In the genomic region with DNA sequence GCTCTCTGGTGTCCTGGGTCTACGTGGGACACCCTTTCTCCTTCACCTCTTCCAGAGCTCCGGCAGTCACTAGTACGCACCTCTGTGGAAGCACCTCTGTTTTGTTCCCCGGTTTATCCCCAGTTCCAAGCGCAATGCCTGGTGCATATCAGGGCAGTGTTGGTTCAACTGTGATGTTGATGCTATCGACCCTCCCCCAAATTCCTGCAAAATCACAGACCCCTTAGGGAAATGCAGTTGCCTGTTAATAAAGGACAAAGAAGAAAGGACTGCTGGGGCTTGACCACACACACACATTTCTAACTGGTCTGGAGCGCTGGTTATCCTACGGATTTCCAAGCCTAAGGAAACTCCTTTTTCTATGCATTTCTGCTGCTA, we compare ENCODE assay signal across 1 cellular context.
TF ChIP-seq lines count a peak whose summit lies in the region.

No MANE protein-coding gene starts in this region.

TF ChIP-seq in H1, 55 proteins besides CTCF, POLR2A, EP300 and RAD21:
- TF ChIP-seq CTBP2 (IDR thresholded peaks at IDR 0.05; ENCODE audit: borderline replicate concordance, insufficient read depth, insufficient read length, low read length): no peak
- TF ChIP-seq PHF8 (conservative IDR thresholded peaks at IDR 0.05; ENCODE audit: low read depth, low read length): peak; percentile 7; the same call in 1 of the 2 replicates
- TF ChIP-seq TEAD4 (IDR thresholded peaks at IDR 0.05; ENCODE audit: low read depth, low read length): 0 out of 2 replicates have a peak, but pooled peaks have one; percentile 2
